ENCODE assay signal across 9 cellular contexts in genomic region chr5:14946813-14947640, GRCh38.
A peak's percentile ranks its signal among the peaks of the same experiment; 100 is the strongest.
DNase-seq lines count a peak whose midpoint lies in the region; ATAC-seq and TF ChIP-seq lines count a peak whose summit lies in the region.
"Had no signal": no experiment of that assay in that cellular context is flagged by ENCODE, and none has a peak within 500 bp of the region (broad histone marks: within the 10 kb centered on the region; RNA-seq: fewer than 3 reads in every experiment).

No MANE protein-coding gene starts in this region.

- H3K4me1 ChIP-seq in PC-3 (ENCODE audit: insufficient read depth, low read length) = peaks cover 4% of the 10 kb centered on the region

- CTCF ChIA-PET in CD4-positive, alpha-beta T cell (lab: Charles Lee) = interaction anchor here (0.5 to 2.1 kb wide), 3 partner anchors 57 to 239 kb away, joined by 4 to 12 read pairs (median 6); no protein-coding TSS in a partner anchor
- CTCF ChIA-PET in PC-3 (lab: Charles Lee) = no interaction called here

- H3K9me2 ChIP-seq in PC-3 (replicated peaks; ENCODE audit: low read length) = no peaks in the 10 kb centered on the region

- no peaks in the 10 kb centered on the region for H3F3A ChIP-seq in PC-3 (ENCODE audit: low read length, unreplicated experiment)

- TF ChIP-seq CTCF in CD4-positive, alpha-beta T cell (IDR thresholded peaks at IDR 0.05) = peak; percentile 58
- TF ChIP-seq CTCF in PC-3 (conservative IDR thresholded peaks at IDR 0.05; ENCODE audit: low read depth, low read length) = peak; percentile 77
- TF ChIP-seq CTCF in cardiac fibroblast (IDR thresholded peaks at IDR 0.05; ENCODE audit: low read depth, low read length) = peak; percentile 32

- H2AFZ ChIP-seq in PC-3 (ENCODE audit: low read length) = no peak overlapping the region

- no peak overlapping the region for H3K27ac ChIP-seq in CD4-positive, alpha-beta T cell (ENCODE audit: low read depth, low read length)
- H3K27ac ChIP-seq in PC-3 (ENCODE audit: low read length) = no peak overlapping the region

- no peaks in the 10 kb centered on the region for H3K36me3 ChIP-seq in PC-3 (ENCODE audit: low read depth, low read length)

- ATAC-seq in CD4-positive, alpha-beta T cell (ENCODE audit: poor library complexity) = peak; percentile 99
- peak; percentile 91 for ATAC-seq in GM18511 (IDR thresholded peaks at IDR 0.05; ENCODE audit: unreplicated experiment)
- peak; percentile 72 for ATAC-seq in HG03196 (IDR thresholded peaks at IDR 0.05; ENCODE audit: unreplicated experiment)
- no peak for ATAC-seq in PC-3
- peak; percentile 74 to 83 for ATAC-seq in naive B cell (ENCODE audit: low read depth in 2 of 2)
- ATAC-seq in HG03520 (IDR thresholded peaks at IDR 0.05; ENCODE audit: unreplicated experiment) = no peak

- H3K27me3 Mint-ChIP-seq in CD4-positive, alpha-beta T cell = peaks cover 14% of the 10 kb centered on the region
- peaks cover 10 to 17% (median 15%) of the 10 kb centered on the region in 3 donors for H3K27me3 Mint-ChIP-seq in naive B cell

- no TSS peak for BruUV-seq in PC-3 (replicated peaks; lab: Mats Ljungman, UMichigan)

- no peaks in the 10 kb centered on the region for H3K79me2 ChIP-seq in PC-3 (ENCODE audit: low read length)

- H3K9ac ChIP-seq in PC-3 (ENCODE audit: low read length) = no peak overlapping the region

- H3K4me3 Mint-ChIP-seq in CD4-positive, alpha-beta T cell = no peak overlapping the region
- no peak overlapping the region for H3K4me3 Mint-ChIP-seq in naive B cell
- H3K4me3 Mint-ChIP-seq: natural killer cell treated with Interleukin-12 subunit alpha and Interleukin-12 subunit beta and Interleukin-15 and Interleukin-18, amount 100 ng/mL, for 72 hours had no signal

- intact Hi-C loops in CD4-positive, alpha-beta T cell (cut with DNase I, micrococcal nuclease) = loop anchor here (1.0 to 5.0 kb wide), 5 partner anchors 56 to 260 kb away; no protein-coding TSS in a partner anchor
- intact Hi-C loops in PC-3 (cut with micrococcal nuclease) = loop anchor here (1.0 kb wide), 2 partner anchors 56 to 220 kb away; no protein-coding TSS in a partner anchor
- intact Hi-C loops in posterior cingulate gyrus (cut with DNase I) = no loop called here

- H3K9me3 Mint-ChIP-seq in CD4-positive, alpha-beta T cell = no peaks in the 10 kb centered on the region
- no peaks in the 10 kb centered on the region for H3K9me3 Mint-ChIP-seq in naive B cell
- H3K9me3 Mint-ChIP-seq: natural killer cell treated with Interleukin-12 subunit alpha and Interleukin-12 subunit beta and Interleukin-15 and Interleukin-18, amount 100 ng/mL, for 72 hours had no signal

- no peaks in the 10 kb centered on the region for H3K9me3 ChIP-seq in CD4-positive, alpha-beta T cell (ENCODE audit: control insufficient read depth, low read length)
- H3K9me3 ChIP-seq in PC-3 (ENCODE audit: low read length) = no peaks in the 10 kb centered on the region

- peaks cover 8% of the 10 kb centered on the region for H3K4me1 Mint-ChIP-seq in CD4-positive, alpha-beta T cell (ENCODE audit: low read depth)
- no peaks in the 10 kb centered on the region for H3K4me1 Mint-ChIP-seq in naive B cell

- no peaks in the 10 kb centered on the region for H4K20me1 ChIP-seq in PC-3 (ENCODE audit: low read length)

- POLR2A ChIA-PET in CD4-positive, alpha-beta T cell (lab: Charles Lee) = no interaction called here
- POLR2A ChIA-PET in PC-3 (lab: Charles Lee; ENCODE audit: unreplicated experiment) = no interaction called here

- H3K4me3 ChIP-seq in PC-3 (ENCODE audit: low read length) (no peak overlapping the region), cardiac fibroblast (replicated peaks in 1 of 2; ENCODE audit: low read depth in 2 of 2, low read length in 2 of 2) (no peak overlapping the region)

- no peak overlapping the region for H3K27ac Mint-ChIP-seq in CD4-positive, alpha-beta T cell
- no peak overlapping the region for H3K27ac Mint-ChIP-seq in naive B cell
- H3K27ac Mint-ChIP-seq: natural killer cell treated with Interleukin-12 subunit alpha and Interleukin-12 subunit beta and Interleukin-15 and Interleukin-18, amount 100 ng/mL, for 72 hours had no signal

- no peaks in the 10 kb centered on the region for H3K27me3 ChIP-seq in CD4-positive, alpha-beta T cell (ENCODE audit: control insufficient read depth, insufficient read depth, low read length)
- H3K27me3 ChIP-seq in PC-3 (ENCODE audit: low read length) = peaks cover 7% of the 10 kb centered on the region; the same call in 1 of the 2 replicates

- H3K36me3 Mint-ChIP-seq in CD4-positive, alpha-beta T cell (ENCODE audit: low read depth) = no peaks in the 10 kb centered on the region
- H3K36me3 Mint-ChIP-seq in naive B cell = no peaks in the 10 kb centered on the region
- H3K36me3 Mint-ChIP-seq: natural killer cell treated with Interleukin-12 subunit alpha and Interleukin-12 subunit beta and Interleukin-15 and Interleukin-18, amount 100 ng/mL, for 72 hours had no signal

- no peak overlapping the region for H3K4me2 ChIP-seq in PC-3 (ENCODE audit: low read length)

- peak in 7 of 10 experiments; percentile 7 to 33 (median 23) for DNase-seq in CD4-positive, alpha-beta T cell
- DNase-seq in PC-3 (peak; percentile 75), cardiac fibroblast (ENCODE audit: low read depth in 2 of 2) (peak; percentile 22 to 35), naive B cell (peak; percentile 43), posterior cingulate gyrus (no peak)

Comparison
In these comparisons a context has a peak if more than half of its experiments do, and no peak if none do; other contexts are left out.
1. ATAC-seq: peak in CD4-positive, alpha-beta T cell (single experiment), GM18511 (single experiment), HG03196 (single experiment) and naive B cell (2 of 2); none in PC-3 (single experiment) and HG03520 (single experiment).
2. DNase-seq: peak in CD4-positive, alpha-beta T cell (7 of 10), PC-3 (single experiment), cardiac fibroblast (2 of 2) and naive B cell (single experiment); none in posterior cingulate gyrus (0 of 10).
3. Peak in every context shown above with its lines, with median percentiles within 50 percentile points of each other: CTCF ChIP-seq.